Comparison of ENCODE assay signal across 21 cellular contexts in the genomic region with DNA sequence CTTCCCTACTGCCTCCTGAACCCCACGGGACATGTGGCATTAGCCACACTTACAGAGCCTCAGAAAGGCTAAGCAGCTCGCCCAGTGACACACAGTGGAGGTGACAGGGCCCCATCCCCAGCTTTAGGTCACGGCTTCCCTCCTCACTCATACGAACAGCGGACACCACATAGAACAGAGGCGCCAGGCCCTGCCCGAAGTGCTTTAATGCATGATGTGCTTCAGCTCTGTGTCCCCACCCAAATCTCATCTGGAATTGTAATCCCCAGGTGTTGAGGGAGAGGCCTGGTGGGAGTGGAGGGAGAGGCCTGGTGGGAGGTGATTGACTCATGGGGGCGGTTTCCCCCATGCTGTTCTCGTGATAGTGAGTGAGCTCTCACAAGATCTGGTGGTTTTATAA.
"Had no signal": no experiment of that assay in that cellular context is flagged by ENCODE, and none has a peak within 500 bp of the region (broad histone marks: within the 10 kb centered on the region; RNA-seq: fewer than 3 reads in every experiment).

No MANE protein-coding gene starts in this region.

- H3K4me3 ChIP-seq: cardiac muscle cell, neural progenitor cell, pancreas, right lobe of liver, stomach, upper lobe of left lung had no signal

- H3K27ac Mint-ChIP-seq: activated CD8-positive, alpha-beta T cell treated with anti-CD3 and anti-CD28 coated beads for 36 hours; activated naive CD8-positive, alpha-beta T cell treated with anti-CD3 and anti-CD28 coated beads, Interleukin-2, amount 10 ng/mL, durations not matched to agents 7 days and 5 days; activated T-cell treated with anti-CD3 and anti-CD28 coated beads, Interleukin-2, amount 50 U/mL, for 72 hours; neural progenitor cell had no signal

- H3K27me3 Mint-ChIP-seq: activated CD8-positive, alpha-beta T cell treated with anti-CD3 and anti-CD28 coated beads for 36 hours had no signal

- DNase-seq: activated CD4-positive, alpha-beta T cell treated with anti-CD3 and anti-CD28 coated beads for 48 hours; activated CD4-positive, CD25-positive, alpha-beta regulatory T cell; activated CD8-positive, alpha-beta T cell treated with anti-CD3 and anti-CD28 coated beads for 36 hours; activated naive CD8-positive, alpha-beta T cell treated with anti-CD3 and anti-CD28 coated beads, Interleukin-2, amount 10 ng/mL, durations not matched to agents 7 days and 5 days; activated T-cell treated with anti-CD3 and anti-CD28 coated beads, Interleukin-2, amount 50 U/mL, for 72 hours; amygdala; erythroblast; foreskin melanocyte; glutamatergic neuron; hippocampal formation; midbrain; pancreas; right lobe of liver; small intestine; stimulated activated CD4-positive, alpha-beta T cell treated with anti-CD3 and anti-CD28 coated beads, Interleukin-15, amount 100 ng/mL, for 24 hours; stimulated activated CD4-positive, alpha-beta T cell treated with anti-CD3 and anti-CD28 coated beads, Interleukin-2, amount 100 ng/mL, for 48 hours; stomach; T1000; upper lobe of left lung had no signal

- H3K36me3 Mint-ChIP-seq: neural progenitor cell had no signal

- ATAC-seq: activated CD8-positive, alpha-beta T cell treated with anti-CD3 and anti-CD28 coated beads for 36 hours; activated T-cell treated with anti-CD3 and anti-CD28 coated beads, Interleukin-2, amount 50 U/mL, for 72 hours; pancreas; right lobe of liver had no signal

- H3K4me3 Mint-ChIP-seq: activated CD8-positive, alpha-beta T cell treated with anti-CD3 and anti-CD28 coated beads for 36 hours; activated naive CD8-positive, alpha-beta T cell treated with anti-CD3 and anti-CD28 coated beads, Interleukin-2, amount 10 ng/mL, durations not matched to agents 7 days and 5 days; activated T-cell treated with anti-CD3 and anti-CD28 coated beads, Interleukin-2, amount 50 U/mL, for 72 hours; neural progenitor cell had no signal
